ENCODE assay signal across 8 cellular contexts in genomic region chr17:63621229-63621683, GRCh38. TPM values are rescaled to one million over a fixed set of nuclear protein-coding genes. Genes with fewer than 3 reads are reported as not detected.
DNase-seq lines count a peak whose midpoint lies in the region; ATAC-seq, FAIRE-seq and TF ChIP-seq lines count a peak whose summit lies in the region.

No MANE protein-coding gene starts in this region.

- H3K27ac ChIP-seq in right atrium auricular region, result peak overlapping the region; percentile 82 to 86
- H3K27ac ChIP-seq in mesodermal cell (ENCODE audit: low read depth, low read length, severe bottlenecking), result peak overlapping the region; percentile 79
- peak overlapping the region; percentile 90 for H3K27ac ChIP-seq in vagina

- H3K9me3 ChIP-seq in right atrium auricular region, result no peaks in the 10 kb centered on the region
- H3K9me3 ChIP-seq in mesodermal cell (ENCODE audit: control insufficient read depth, low read length), result no peaks in the 10 kb centered on the region
- H3K9me3 ChIP-seq in vagina, result no peaks in the 10 kb centered on the region

- no peak for ATAC-seq in Right ventricle myocardium inferior
- ATAC-seq in HG02884 (IDR thresholded peaks at IDR 0.05; ENCODE audit: unreplicated experiment), result no peak
- ATAC-seq in GM18858 (IDR thresholded peaks at IDR 0.05; ENCODE audit: unreplicated experiment), result no peak

- no peaks in the 10 kb centered on the region for H3K27me3 ChIP-seq in right atrium auricular region
- no peaks in the 10 kb centered on the region for H3K27me3 ChIP-seq in bronchial epithelial cell (ENCODE audit: control insufficient read depth, insufficient read depth, low read length)
- H3K27me3 ChIP-seq in vagina, result no peaks in the 10 kb centered on the region

- peaks cover 0 to 33% of the 10 kb centered on the region in 2 donors for H3K4me1 ChIP-seq in right atrium auricular region
- H3K4me1 ChIP-seq in mesodermal cell (ENCODE audit: control insufficient read depth, insufficient read depth, low read length, poor library complexity, severe bottlenecking), result peaks cover 16% of the 10 kb centered on the region
- H3K4me1 ChIP-seq in vagina, result peaks cover 38% of the 10 kb centered on the region

- DNase-seq in right atrium auricular region (ENCODE audit: low spot score), result no peak
- no peak for DNase-seq in Right ventricle myocardium inferior (ENCODE audit: missing footprints)
- no peak for DNase-seq in bronchial epithelial cell (ENCODE audit: low read depth)
- no peak for DNase-seq in vagina (ENCODE audit: extremely low spot score in 2 of 2)
- DNase-seq in islet precursor cell, result no peak

- intact Hi-C loops in Right ventricle myocardium inferior (cut with DNase I) (loop anchor here (5.0 kb wide), 1 partner anchor 76 kb away; no protein-coding TSS in a partner anchor), vagina (cut with DNase I) (no loop called here)

- TF ChIP-seq POLR2A in vagina (IDR thresholded peaks at IDR 0.05), result no peak

- WGBS in mesodermal cell (ENCODE audit: insufficient coverage in 2 of 2), 2 experiments, result 11 to 57% methylated on average over 1 to 7 of the region's 10 CpGs

- no peak for TF ChIP-seq CTCF in right atrium auricular region (IDR thresholded peaks at IDR 0.05)
- no peak for TF ChIP-seq CTCF in bronchial epithelial cell (IDR thresholded peaks at IDR 0.05; ENCODE audit: insufficient read depth, low read length, severe bottlenecking)
- TF ChIP-seq CTCF in vagina (IDR thresholded peaks at IDR 0.05), result no peak

- no peak for FAIRE-seq in bronchial epithelial cell (lab: Jason Lieb, UNC)

- H3K36me3 ChIP-seq in right atrium auricular region (no peaks in the 10 kb centered on the region), bronchial epithelial cell (ENCODE audit: control insufficient read depth, insufficient read depth, low read length) (no peaks in the 10 kb centered on the region), mesodermal cell (ENCODE audit: control insufficient read depth, insufficient read depth, low read length) (no peaks in the 10 kb centered on the region), vagina (no peaks in the 10 kb centered on the region)

- H3K4me3 ChIP-seq in right atrium auricular region, result peak overlapping the region; percentile 71 to 82
- peak overlapping the region; percentile 71 for H3K4me3 ChIP-seq in bronchial epithelial cell (ENCODE audit: low read depth, low read length)
- peak overlapping the region; percentile 72 for H3K4me3 ChIP-seq in mesodermal cell (ENCODE audit: extremely low read depth, insufficient read depth, low read length, poor library complexity, severe bottlenecking)
- H3K4me3 ChIP-seq in vagina, result peak overlapping the region; percentile 65 to 73

RNA-seq across cellular contexts. Expression of gene MAP3K3, which starts 1.0 kb away (rescaled TPM):
- total RNA-seq in right atrium auricular region (10 to 100 TPM; 38.2 to 94.7 TPM), Right ventricle myocardium inferior (38.4 TPM), bronchial epithelial cell (10.1 and 11.1 TPM in 2 replicates), vagina (35.4 TPM)
- 44.3 TPM for polyA plus RNA-seq in mesodermal cell (2013, experiment 1 of 2)
- polyA plus RNA-seq in mesodermal cell (2013, experiment 2 of 2), result 34.5 TPM

RNA-seq across cellular contexts. Expression of gene TACO1, which starts 20.6 kb away (rescaled TPM):
- total RNA-seq in right atrium auricular region, result 10 to 100 TPM; 18.2 to 27.7 TPM
- 41.5 TPM for total RNA-seq in Right ventricle myocardium inferior
- 11.5 and 11.6 TPM in 2 replicates for total RNA-seq in bronchial epithelial cell
- 21.8 TPM for polyA plus RNA-seq in mesodermal cell (2013, experiment 1 of 2)
- 19.8 TPM for polyA plus RNA-seq in mesodermal cell (2013, experiment 2 of 2)
- 20.9 TPM for total RNA-seq in vagina
